ENCODE assay signal across 9 cellular contexts in genomic region chr10:68334672-68335467, GRCh38. TPM values are rescaled to one million over a fixed set of nuclear protein-coding genes. Genes with fewer than 3 reads are reported as not detected.
DNase-seq lines count a peak whose midpoint lies in the region; ATAC-seq, FAIRE-seq and TF ChIP-seq lines count a peak whose summit lies in the region.
"Had no signal": no experiment of that assay in that cellular context is flagged by ENCODE, and none has a peak within 500 bp of the region (broad histone marks: within the 10 kb centered on the region; RNA-seq: fewer than 3 reads in every experiment).

No MANE protein-coding gene starts in this region.

- no peak for TF ChIP-seq CTCF in keratinocyte (optimal IDR thresholded peaks at IDR 0.05 in 1 of 3, IDR thresholded peaks at IDR 0.05 in 1 of 3, conservative IDR thresholded peaks at IDR 0.05 in 1 of 3; ENCODE audit: extremely low read depth in 1 of 3, insufficient read depth in 2 of 3, low read length in 3 of 3)

- peaks cover 51% of the 10 kb centered on the region for H4K20me1 ChIP-seq in keratinocyte (ENCODE audit: control insufficient read depth, extremely low read depth, insufficient read depth, low read length)

- peaks cover 35% of the 10 kb centered on the region for H3K4me1 ChIP-seq in keratinocyte (ENCODE audit: control insufficient read depth, extremely low read depth, insufficient read depth, low read length)

- H3K27ac Mint-ChIP-seq in T-helper 1 cell treated with Interleukin-12 subunit alpha and Interleukin-12 subunit beta and Interleukin-4 antibody, amounts not matched to agents 30 μg/mL and 1 μg/mL, for 36 hours, result peak overlapping the region; percentile 56
- peak overlapping the region; percentile 100 for H3K27ac Mint-ChIP-seq in activated T-helper 17 cell treated with anti-CD3 and anti-CD28 coated beads, Interleukin-2, amount 50 U/mL, for 72 hours

- peak overlapping the region; percentile 99 for H3K4me2 ChIP-seq in keratinocyte (ENCODE audit: control insufficient read depth, extremely low read depth, insufficient read depth, low read depth, low read length)

- H3K9me3 Mint-ChIP-seq in T-helper 1 cell treated with Interleukin-12 subunit alpha and Interleukin-12 subunit beta and Interleukin-4 antibody, amounts not matched to agents 30 μg/mL and 1 μg/mL, for 36 hours, result no peaks in the 10 kb centered on the region
- no peaks in the 10 kb centered on the region for H3K9me3 Mint-ChIP-seq in activated T-helper 17 cell treated with anti-CD3 and anti-CD28 coated beads, Interleukin-2, amount 50 U/mL, for 72 hours

- no peaks in the 10 kb centered on the region for H3K27me3 Mint-ChIP-seq in T-helper 1 cell treated with Interleukin-12 subunit alpha and Interleukin-12 subunit beta and Interleukin-4 antibody, amounts not matched to agents 30 μg/mL and 1 μg/mL, for 36 hours (ENCODE audit: low read depth)
- no peaks in the 10 kb centered on the region for H3K27me3 Mint-ChIP-seq in activated T-helper 17 cell treated with anti-CD3 and anti-CD28 coated beads, Interleukin-2, amount 50 U/mL, for 72 hours

- peak overlapping the region; percentile 67 to 91 (median 86) for H3K4me3 ChIP-seq in keratinocyte (ENCODE audit: control insufficient read depth in 2 of 3, extremely low read depth in 1 of 3, insufficient read depth in 2 of 3, low read depth in 1 of 3, low read length in 3 of 3)

- peaks cover 4% of the 10 kb centered on the region for H3K9me1 ChIP-seq in keratinocyte (ENCODE audit: control insufficient read depth, extremely low read depth, insufficient read depth, low read length)

- no peak for FAIRE-seq in keratinocyte (lab: Jason Lieb, UNC)
- FAIRE-seq: islet of Langerhans had no signal

- dilution Hi-C loops in keratinocyte (cut with MboI; ENCODE audit: extremely low pct_ligation_motif_present, low sequenced_read_pairs), result no loop called here

- intact Hi-C loops in head of caudate nucleus (cut with DNase I), result loop anchor here (5.0 to 10.0 kb wide), 2 partner anchors 258 to 480 kb away; partner anchors contain the start of gene HERC4

- H2AFZ ChIP-seq in keratinocyte (ENCODE audit: control insufficient read depth, low read length), result no peak overlapping the region

- no peaks in the 10 kb centered on the region for H3K9me3 ChIP-seq in keratinocyte (ENCODE audit: control insufficient read depth, low read depth, low read length)

- ATAC-seq in activated T-helper 17 cell treated with anti-CD3 and anti-CD28 coated beads, Interleukin-2, amount 50 U/mL, for 72 hours (replicated peaks), result no peak

- H3K27me3 ChIP-seq in keratinocyte (ENCODE audit: control insufficient read depth, extremely low read depth, insufficient read depth, low read length), result no peaks in the 10 kb centered on the region

- H3K4me1 Mint-ChIP-seq in T-helper 1 cell treated with Interleukin-12 subunit alpha and Interleukin-12 subunit beta and Interleukin-4 antibody, amounts not matched to agents 30 μg/mL and 1 μg/mL, for 36 hours (ENCODE audit: low read depth), result peaks cover 56% of the 10 kb centered on the region
- peaks cover 44% of the 10 kb centered on the region for H3K4me1 Mint-ChIP-seq in activated T-helper 17 cell treated with anti-CD3 and anti-CD28 coated beads, Interleukin-2, amount 50 U/mL, for 72 hours

- H3K36me3 ChIP-seq in keratinocyte (ENCODE audit: control insufficient read depth in 2 of 2, extremely low read depth in 1 of 2, insufficient read depth in 2 of 2, low read length in 2 of 2), result peaks cover 2 to 38% of the 10 kb centered on the region in 2 experiments

- H3K79me2 ChIP-seq in keratinocyte (ENCODE audit: control insufficient read depth, insufficient read depth, low read length), result peaks cover 80% of the 10 kb centered on the region

- H3K4me3 Mint-ChIP-seq in T-helper 1 cell treated with Interleukin-12 subunit alpha and Interleukin-12 subunit beta and Interleukin-4 antibody, amounts not matched to agents 30 μg/mL and 1 μg/mL, for 36 hours, result peak overlapping the region; percentile 96
- peak overlapping the region; percentile 98 for H3K4me3 Mint-ChIP-seq in activated T-helper 17 cell treated with anti-CD3 and anti-CD28 coated beads, Interleukin-2, amount 50 U/mL, for 72 hours

- H3K36me3 Mint-ChIP-seq in T-helper 1 cell treated with Interleukin-12 subunit alpha and Interleukin-12 subunit beta and Interleukin-4 antibody, amounts not matched to agents 30 μg/mL and 1 μg/mL, for 36 hours (ENCODE audit: low read depth), result peaks cover 48% of the 10 kb centered on the region
- H3K36me3 Mint-ChIP-seq in activated T-helper 17 cell treated with anti-CD3 and anti-CD28 coated beads, Interleukin-2, amount 50 U/mL, for 72 hours (ENCODE audit: low read depth), result peaks cover 88% of the 10 kb centered on the region

- peak overlapping the region; percentile 98 for H3K27ac ChIP-seq in keratinocyte (ENCODE audit: control insufficient read depth, insufficient read depth, low read length)

- H3K9ac ChIP-seq in keratinocyte (ENCODE audit: control insufficient read depth, extremely low read depth, insufficient read depth, low read length), result peak overlapping the region; percentile 99

- no peak for DNase-seq in T-helper 1 cell
- no peak for DNase-seq in keratinocyte (ENCODE audit: low read depth, low spot score)
- DNase-seq in superior temporal gyrus (ENCODE audit: extremely low spot score), result peak; percentile 16
- no peak for DNase-seq in NCI-H1092 (lab: John Stamatoyannopoulos, UW)
- no peak for DNase-seq in head of caudate nucleus
- DNase-seq in OCI-M2 (lab: John Stamatoyannopoulos, UW; ENCODE audit: unreplicated experiment), result no peak

RNA-seq across cellular contexts. Expression of gene PBLD, which starts 2.1 kb away (rescaled TPM):
- under 1 TPM; 0.58 to 0.69 TPM for total RNA-seq in activated T-helper 17 cell treated with anti-CD3 and anti-CD28 coated beads, Interleukin-2, amount 50 U/mL, for 72 hours
- polyA plus RNA-seq in keratinocyte, result 0.66 to 1.00 TPM (median 0.91 TPM) in 3 replicates
- 0.79 TPM for polyA plus RNA-seq in keratinocyte (2011; ENCODE audit: low read depth)
- polyA plus RNA-seq in keratinocyte (2011; cell fraction: cytosol; rRNA removed), result 0.81 and 0.92 TPM in 2 replicates
- 2.0 and 2.9 TPM in 2 replicates for polyA plus RNA-seq in keratinocyte (2011; cell fraction: nucleus; rRNA removed)
- polyA plus RNA-seq in keratinocyte (2012; ENCODE audit: low replicate concordance), result 0.78 and 2.1 TPM in 2 replicates
- 0.13 to 0.53 TPM (median 0.29 TPM) in 3 replicates for polyA minus RNA-seq in keratinocyte
- not detected for polyA minus RNA-seq in keratinocyte (2011; cell fraction: cytosol; rRNA and poly(A)+ RNA removed)
- polyA minus RNA-seq in keratinocyte (2011; cell fraction: nucleus; rRNA and poly(A)+ RNA removed), result 0.53 and 2.0 TPM in 2 replicates

RNA-seq across cellular contexts. Expression of gene HNRNPH3, which starts 3.0 kb away (rescaled TPM):
- total RNA-seq in activated T-helper 17 cell treated with anti-CD3 and anti-CD28 coated beads, Interleukin-2, amount 50 U/mL, for 72 hours, result 100 to 1,000 TPM; 113 to 133 TPM
- polyA plus RNA-seq in keratinocyte, result 35.8 to 108 TPM (median 45.7 TPM) in 3 replicates
- 225 TPM for polyA plus RNA-seq in keratinocyte (2011; ENCODE audit: low read depth)
- polyA plus RNA-seq in keratinocyte (2011; cell fraction: cytosol; rRNA removed), result 52.7 and 60.4 TPM in 2 replicates
- 43.2 and 82.8 TPM in 2 replicates for polyA plus RNA-seq in keratinocyte (2011; cell fraction: nucleus; rRNA removed)
- polyA plus RNA-seq in keratinocyte (2012; ENCODE audit: low replicate concordance), result 177 and 198 TPM in 2 replicates
- polyA minus RNA-seq in keratinocyte, result 12.2 to 66.1 TPM (median 18.4 TPM) in 3 replicates
- 16.3 TPM for polyA minus RNA-seq in keratinocyte (2011; cell fraction: cytosol; rRNA and poly(A)+ RNA removed)
- 13.1 and 17.5 TPM in 2 replicates for polyA minus RNA-seq in keratinocyte (2011; cell fraction: nucleus; rRNA and poly(A)+ RNA removed)
